Comparison of ENCODE assay signal across 29 cellular contexts in genomic region chr2:210604666-210605065, GRCh38.
"Had no signal": no experiment of that assay in that cellular context is flagged by ENCODE, and none has a peak within 500 bp of the region (broad histone marks: within the 10 kb centered on the region; RNA-seq: fewer than 3 reads in every experiment).

No MANE protein-coding gene starts in this region.

- H3K9ac ChIP-seq: neural progenitor cell, parathyroid adenoma had no signal

- H3K4me3 ChIP-seq: neural progenitor cell, ovary, psoas muscle, right lobe of liver, sigmoid colon, stomach, thoracic aorta, thyroid gland, tibial nerve, upper lobe of left lung, vagina had no signal

- H3K36me3 ChIP-seq: neural progenitor cell, ovary, sigmoid colon, stomach, thoracic aorta, thyroid gland, tibial nerve, upper lobe of left lung, vagina had no signal

- H3K36me3 Mint-ChIP-seq: natural killer cell; stimulated activated effector memory CD8-positive, alpha-beta T cell treated with anti-CD3 and anti-CD28 coated beads, Interleukin-12 subunit alpha, Interleukin-12 subunit beta, amount 100 ng/mL, for 72 hours; stimulated activated naive B cell treated with anti-CD40 and anti-IgM and Interleukin-4, amounts not matched to agents 10 μg/mL and 1 μg/mL and 100 μg/mL, for 72 hours had no signal

- FAIRE-seq: small intestine, urothelium cell line had no signal

- H2AFZ ChIP-seq: neural progenitor cell, parathyroid adenoma had no signal

- H3K4me1 Mint-ChIP-seq: natural killer cell; nephron; neural progenitor cell; stimulated activated effector memory CD8-positive, alpha-beta T cell treated with anti-CD3 and anti-CD28 coated beads, Interleukin-12 subunit alpha, Interleukin-12 subunit beta, amount 100 ng/mL, for 72 hours; stimulated activated naive B cell treated with anti-CD40 and anti-IgM and Interleukin-4, amounts not matched to agents 10 μg/mL and 1 μg/mL and 100 μg/mL, for 72 hours had no signal

- H3K79me2 ChIP-seq: parathyroid adenoma had no signal

- DNase-seq: natural killer cell; occipital lobe; ovary; posterior cingulate gyrus; psoas muscle; right cardiac atrium; right lobe of liver; sigmoid colon; stimulated activated CD4-positive, alpha-beta T cell treated with anti-CD3 and anti-CD28 coated beads, Interleukin-15, amount 100 ng/mL, for 24 hours; stimulated activated CD4-positive, alpha-beta T cell treated with anti-CD3 and anti-CD28 coated beads, Interleukin-2, amount 100 ng/mL, for 24 hours; stimulated activated CD4-positive, alpha-beta T cell treated with anti-CD3 and anti-CD28 coated beads, Interleukin-2, amount 100 ng/mL, for 48 hours; stimulated activated CD4-positive, alpha-beta T cell treated with anti-CD3 and anti-CD28 coated beads, Interleukin-4, amount 100 ng/mL, for 24 hours; stimulated activated naive B cell treated with anti-CD40 and anti-IgM and Interleukin-4, amounts not matched to agents 10 μg/mL and 1 μg/mL and 100 μg/mL, for 72 hours; stimulated activated naive CD4-positive, alpha-beta T cell treated with Interleukin-2 at 50 U/mL for 16 hours; stomach; thyroid gland; trophoblast cell; upper lobe of left lung had no signal

- H3K27me3 ChIP-seq: neural progenitor cell, ovary, right lobe of liver, sigmoid colon, stomach, thyroid gland, tibial nerve, upper lobe of left lung, vagina had no signal

- H3K4me2 ChIP-seq: neural progenitor cell had no signal

- H3K9me3 Mint-ChIP-seq: nephron; neural progenitor cell; stimulated activated effector memory CD8-positive, alpha-beta T cell treated with anti-CD3 and anti-CD28 coated beads, Interleukin-12 subunit alpha, Interleukin-12 subunit beta, amount 100 ng/mL, for 72 hours; stimulated activated naive B cell treated with anti-CD40 and anti-IgM and Interleukin-4, amounts not matched to agents 10 μg/mL and 1 μg/mL and 100 μg/mL, for 72 hours; stimulated activated naive CD8-positive, alpha-beta T cell treated with anti-CD3 and anti-CD28 coated beads, Interleukin-15, Interleukin-2, amounts not matched to agents 100 ng/mL and 50 ng/mL, for 24 hours had no signal

- H3K27ac Mint-ChIP-seq: natural killer cell; nephron; neural progenitor cell; progenitor cell of endocrine pancreas; stimulated activated effector memory CD8-positive, alpha-beta T cell treated with anti-CD3 and anti-CD28 coated beads, Interleukin-12 subunit alpha, Interleukin-12 subunit beta, amount 100 ng/mL, for 72 hours; stimulated activated naive B cell treated with anti-CD40 and anti-IgM and Interleukin-4, amounts not matched to agents 10 μg/mL and 1 μg/mL and 100 μg/mL, for 72 hours; stimulated activated naive CD8-positive, alpha-beta T cell treated with anti-CD3 and anti-CD28 coated beads, Interleukin-15, Interleukin-2, amounts not matched to agents 100 ng/mL and 50 ng/mL, for 24 hours had no signal

- H3K4me1 ChIP-seq: neural progenitor cell, parathyroid adenoma, psoas muscle, right lobe of liver, sigmoid colon, stomach, thyroid gland, tibial nerve, vagina had no signal

- ATAC-seq: natural killer cell; psoas muscle; right cardiac atrium; stimulated activated effector memory CD8-positive, alpha-beta T cell treated with anti-CD3 and anti-CD28 coated beads, Interleukin-12 subunit alpha, Interleukin-12 subunit beta, amount 100 ng/mL, for 72 hours; stimulated activated naive B cell treated with anti-CD40 and anti-IgM and Interleukin-4, amounts not matched to agents 10 μg/mL and 1 μg/mL and 100 μg/mL, for 72 hours had no signal

- H3K4me3 Mint-ChIP-seq: natural killer cell; nephron; neural progenitor cell; stimulated activated effector memory CD8-positive, alpha-beta T cell treated with anti-CD3 and anti-CD28 coated beads, Interleukin-12 subunit alpha, Interleukin-12 subunit beta, amount 100 ng/mL, for 72 hours; stimulated activated naive B cell treated with anti-CD40 and anti-IgM and Interleukin-4, amounts not matched to agents 10 μg/mL and 1 μg/mL and 100 μg/mL, for 72 hours; stimulated activated naive CD8-positive, alpha-beta T cell treated with anti-CD3 and anti-CD28 coated beads, Interleukin-15, Interleukin-2, amounts not matched to agents 100 ng/mL and 50 ng/mL, for 24 hours had no signal

- H3K27ac ChIP-seq: neural progenitor cell, ovary, parathyroid adenoma, psoas muscle, right lobe of liver, sigmoid colon, stomach, thoracic aorta, thyroid gland, tibial nerve, upper lobe of left lung, vagina had no signal

- H3K9me3 ChIP-seq: ovary, psoas muscle, right lobe of liver, sigmoid colon, stomach, thoracic aorta, thyroid gland, tibial nerve, upper lobe of left lung, vagina had no signal

- H3K27me3 Mint-ChIP-seq: progenitor cell of endocrine pancreas; stimulated activated naive B cell treated with anti-CD40 and anti-IgM and Interleukin-4, amounts not matched to agents 10 μg/mL and 1 μg/mL and 100 μg/mL, for 72 hours had no signal
